In the genomic region with DNA sequence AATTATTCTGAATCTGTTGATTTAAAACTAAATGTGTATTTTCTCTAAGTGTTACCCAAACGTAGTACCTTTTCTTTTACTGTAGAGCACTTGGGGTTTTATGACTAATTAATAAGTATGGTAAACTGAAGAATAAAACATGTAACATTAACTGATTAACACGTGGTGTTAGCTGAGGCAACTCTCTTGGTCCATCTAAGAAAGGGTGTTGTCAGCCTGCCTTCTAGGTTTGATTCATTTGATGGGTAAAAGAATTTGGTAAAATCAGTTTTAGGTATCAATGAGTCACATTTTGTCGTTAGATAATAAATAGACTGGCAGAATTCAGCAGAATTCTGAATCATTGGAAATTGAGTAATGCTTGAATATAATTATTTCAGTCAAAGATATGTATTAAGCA, we compare ENCODE assay signal across 1 cellular context.
TF ChIP-seq lines count a peak whose summit lies in the region.

No MANE protein-coding gene starts in this region.

TF ChIP-seq in A549, 52 proteins besides CTCF, POLR2A, EP300 and RAD21 (continued from another document):
- TF ChIP-seq NFE2L2 (conservative IDR thresholded peaks at IDR 0.05; ENCODE audit: low read length) (no peak), MYC (IDR thresholded peaks at IDR 0.05; ENCODE audit: borderline replicate concordance, low read length) (no peak), BHLHE40 (IDR thresholded peaks at IDR 0.05; ENCODE audit: low read depth, low read length) (no peak), RCOR1 (IDR thresholded peaks at IDR 0.05; ENCODE audit: low read depth, low read length) (no peak), MAZ (IDR thresholded peaks at IDR 0.05; ENCODE audit: borderline replicate concordance, low read depth, low read length) (no peak), NPAS2 (CRISPR knock-in tag; IDR thresholded peaks at IDR 0.05; ENCODE audit: borderline replicate concordance) (no peak), HOXB5 (CRISPR knock-in tag; IDR thresholded peaks at IDR 0.05) (no peak), CBX8 (IDR thresholded peaks at IDR 0.05) (no peak), KDM1A (IDR thresholded peaks at IDR 0.05; ENCODE audit: low read depth) (no peak), JUNB (IDR thresholded peaks at IDR 0.05) (no peak)
TF ChIP-seq in A549: peak in this region for 0.
